ENCODE assay signal across 21 cellular contexts in the genomic region with DNA sequence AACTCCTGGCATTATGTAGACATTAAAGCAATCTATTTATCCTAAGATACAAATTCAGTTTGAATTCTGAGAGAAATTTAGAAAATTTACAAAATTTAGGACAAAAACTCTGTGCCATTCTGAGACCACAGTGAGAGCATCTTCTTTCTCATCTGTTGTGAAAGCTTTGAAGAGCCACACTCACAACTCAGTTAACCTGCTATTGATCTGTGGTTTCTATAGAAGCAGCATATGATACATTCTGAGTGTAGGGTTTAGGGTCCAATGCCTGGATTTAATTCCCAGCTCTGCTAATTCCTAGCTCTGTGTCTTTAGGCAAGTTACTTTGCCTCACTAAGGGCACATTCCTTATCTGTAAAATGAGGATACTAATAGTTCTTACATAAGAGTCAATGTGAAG. TPM values are rescaled to one million over a fixed set of nuclear protein-coding genes. Genes with fewer than 3 reads are reported as not detected.
A peak's percentile ranks its signal among the peaks of the same experiment; 100 is the strongest.
DNase-seq lines count a peak whose midpoint lies in the region; ATAC-seq and TF ChIP-seq lines count a peak whose summit lies in the region.
"Had no signal": no experiment of that assay in that cellular context is flagged by ENCODE, and none has a peak within 500 bp of the region (broad histone marks: within the 10 kb centered on the region; RNA-seq: fewer than 3 reads in every experiment).

No MANE protein-coding gene starts in this region.

- H3K9me3 Mint-ChIP-seq in HFFc6: no peaks in the 10 kb centered on the region
- no peaks in the 10 kb centered on the region for H3K9me3 Mint-ChIP-seq in immature natural killer cell
- no peaks in the 10 kb centered on the region for H3K9me3 Mint-ChIP-seq in stimulated activated effector memory CD8-positive, alpha-beta T cell treated with anti-CD3 and anti-CD28 coated beads, Interleukin-12 subunit alpha, Interleukin-12 subunit beta, amount 100 ng/mL, for 72 hours
- H3K9me3 Mint-ChIP-seq: CD4-positive, CD25-positive, alpha-beta regulatory T cell; CD8-positive, alpha-beta T cell; GM23338; H9 had no signal

- H3K36me3 Mint-ChIP-seq in HFFc6 (ENCODE audit: low read depth) (peaks cover 15% of the 10 kb centered on the region), immature natural killer cell (peaks cover 5 to 19% (median 11%) of the 10 kb centered on the region in 3 donors)
- H3K36me3 Mint-ChIP-seq in stimulated activated effector memory CD8-positive, alpha-beta T cell treated with anti-CD3 and anti-CD28 coated beads, Interleukin-12 subunit alpha, Interleukin-12 subunit beta, amount 100 ng/mL, for 72 hours: peaks cover 30% of the 10 kb centered on the region

- H3K27ac Mint-ChIP-seq in HFFc6 (peak overlapping the region; percentile 26), immature natural killer cell (peak overlapping the region in 5 of 6 donors; percentile 10 to 79 (median 43))
- peak overlapping the region; percentile 27 for H3K27ac Mint-ChIP-seq in stimulated activated effector memory CD8-positive, alpha-beta T cell treated with anti-CD3 and anti-CD28 coated beads, Interleukin-12 subunit alpha, Interleukin-12 subunit beta, amount 100 ng/mL, for 72 hours
- H3K27ac Mint-ChIP-seq: B cell; CD8-positive, alpha-beta T cell; GM23338; H9 had no signal

- H3K4me3 Mint-ChIP-seq in HFFc6: no peak overlapping the region
- H3K4me3 Mint-ChIP-seq in immature natural killer cell: no peak overlapping the region
- H3K4me3 Mint-ChIP-seq in stimulated activated effector memory CD8-positive, alpha-beta T cell treated with anti-CD3 and anti-CD28 coated beads, Interleukin-12 subunit alpha, Interleukin-12 subunit beta, amount 100 ng/mL, for 72 hours: no peak overlapping the region
- H3K4me3 Mint-ChIP-seq: B cell; CD4-positive, CD25-positive, alpha-beta regulatory T cell; CD8-positive, alpha-beta T cell; GM23338; H9 had no signal

- peak; percentile 57 for ATAC-seq in stimulated activated effector memory CD8-positive, alpha-beta T cell treated with anti-CD3 and anti-CD28 coated beads, Interleukin-12 subunit alpha, Interleukin-12 subunit beta, amount 100 ng/mL, for 72 hours
- ATAC-seq in GM19324 (IDR thresholded peaks at IDR 0.05; ENCODE audit: low FRiP score, unreplicated experiment): no peak
- ATAC-seq: CD8-positive, alpha-beta T cell; GM12878; GM23338; HCT116 had no signal

- TF ChIP-seq CTCF in HFFc6 (IDR thresholded peaks at IDR 0.05): no peak
- TF ChIP-seq CTCF in VCaP (conservative IDR thresholded peaks at IDR 0.05): no peak

- H3K27me3 Mint-ChIP-seq in HFFc6 (ENCODE audit: insufficient read depth) (no peaks in the 10 kb centered on the region; the same call in 1 of the 2 replicates), immature natural killer cell (ENCODE audit: low read depth in 3 of 3) (no peaks in the 10 kb centered on the region)
- H3K27me3 Mint-ChIP-seq: B cell; CD4-positive, CD25-positive, alpha-beta regulatory T cell had no signal

- peaks cover 49% of the 10 kb centered on the region for H3K4me1 Mint-ChIP-seq in HFFc6 (ENCODE audit: low read depth)
- H3K4me1 Mint-ChIP-seq in immature natural killer cell: peaks cover 64 to 73% of the 10 kb centered on the region in 2 donors
- peaks cover 40% of the 10 kb centered on the region for H3K4me1 Mint-ChIP-seq in stimulated activated effector memory CD8-positive, alpha-beta T cell treated with anti-CD3 and anti-CD28 coated beads, Interleukin-12 subunit alpha, Interleukin-12 subunit beta, amount 100 ng/mL, for 72 hours
- H3K4me1 Mint-ChIP-seq: GM23338 had no signal

- DNase-seq in HFFc6 (no peak), immature natural killer cell (no peak), DMS153 (lab: John Stamatoyannopoulos, UW) (no peak)
- DNase-seq in stimulated activated effector memory CD8-positive, alpha-beta T cell treated with anti-CD3 and anti-CD28 coated beads, Interleukin-12 subunit alpha, Interleukin-12 subunit beta, amount 100 ng/mL, for 72 hours (ENCODE audit: low spot score in 2 of 2): no peak
- no peak for DNase-seq in central memory CD4-positive, alpha-beta T cell
- DNase-seq: Caco-2; CD4-positive, CD25-positive, alpha-beta regulatory T cell; CD8-positive, alpha-beta T cell; DMS79; EL; GDM1; H9 had no signal

- H3K27ac ChIP-seq in VCaP: peak overlapping the region; percentile 51
- H3K27ac ChIP-seq: 22Rv1, BLaER1, C4-2B had no signal

RNA-seq across cellular contexts. Expression of gene CAST, which starts 21.6 kb away (rescaled TPM):
- total RNA-seq in HFFc6 (2021; fragmentation: NEBNext Ultra II Directional; extraction: Animal tissue kit (Norgen Biotek cat#: 25700)): 100 to 1,000 TPM; 274 to 342 (median 322) TPM
- polyA plus RNA-seq in immature natural killer cell: 100 to 1,000 TPM in 1 of 3 donors, 10 to 100 TPM in 2; 24.0 to 133 (median 59.9) TPM
